In the genomic region with DNA sequence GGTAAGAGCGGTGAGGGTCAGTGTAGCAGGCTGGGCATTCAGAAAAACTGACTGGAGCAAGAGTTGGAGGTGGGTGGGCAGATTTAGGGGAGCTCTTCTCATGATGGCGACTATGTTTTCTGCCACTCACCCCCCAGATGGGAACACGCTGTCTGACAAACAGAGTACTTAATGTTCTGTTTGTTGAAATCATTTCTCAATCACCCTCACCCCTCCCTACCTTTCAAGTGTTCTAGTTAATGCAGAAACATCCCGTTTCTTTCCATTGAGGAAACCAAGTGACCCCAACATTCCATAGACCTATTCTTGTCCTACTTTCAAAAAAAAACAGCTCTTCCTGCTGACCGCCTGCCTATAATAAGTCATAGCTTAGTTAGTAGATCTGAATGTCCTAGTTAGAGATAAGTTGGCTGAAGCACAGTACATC, we compare ENCODE assay signal across 11 cellular contexts.
DNase-seq lines count a peak whose midpoint lies in the region; ATAC-seq and TF ChIP-seq lines count a peak whose summit lies in the region.
"Had no signal": no experiment of that assay in that cellular context is flagged by ENCODE, and none has a peak within 500 bp of the region (broad histone marks: within the 10 kb centered on the region; RNA-seq: fewer than 3 reads in every experiment).

No MANE protein-coding gene starts in this region.

- H3K9ac ChIP-seq in endodermal cell (ENCODE audit: extremely low read depth, low read length, poor library complexity, severe bottlenecking), result no peak overlapping the region

- no peak for TF ChIP-seq CTCF in endodermal cell (conservative IDR thresholded peaks at IDR 0.05)
- TF ChIP-seq CTCF in lung (IDR thresholded peaks at IDR 0.05; ENCODE audit: control extremely low read depth, extremely low read depth), result no peak
- TF ChIP-seq CTCF in thyroid gland (IDR thresholded peaks at IDR 0.05), result no peak

- POLR2A ChIA-PET in activated CD4-positive, alpha-beta memory T cell treated with anti-CD3 and anti-CD28 coated beads for 36 hours (lab: Charles Lee), result interaction anchor here (0.8 to 2.6 kb wide), 4 partner anchors 11 to 40 kb away, joined by 3 to 20 read pairs (median 10); no protein-coding TSS in a partner anchor
- POLR2A ChIA-PET in activated CD4-positive, alpha-beta memory T cell treated with anti-CD3 and anti-CD28 coated beads, Interleukin-2, amount 10 ng/mL, durations not matched to agents 7 days and 5 days (lab: Charles Lee), result interaction anchor here (0.7 to 9.1 kb wide), 4 partner anchors 11 to 133 kb away, joined by 3 to 102 read pairs (median 14); a partner anchor contains a TSS

- H3K9me3 ChIP-seq in endodermal cell (ENCODE audit: control insufficient read depth, low read length) (no peaks in the 10 kb centered on the region), lung (ENCODE audit: control insufficient read depth in 2 of 2, insufficient read depth in 1 of 2, low read length in 1 of 2) (peaks cover 0 to 3% of the 10 kb centered on the region in 2 donors), thyroid gland (no peaks in the 10 kb centered on the region), HAP-1 (no peaks in the 10 kb centered on the region)

- H3K27me3 ChIP-seq in endodermal cell (ENCODE audit: control insufficient read depth, insufficient read depth, low read length, poor library complexity, severe bottlenecking) (peaks cover 5% of the 10 kb centered on the region), lung (ENCODE audit: control insufficient read depth, insufficient read depth) (no peaks in the 10 kb centered on the region), thyroid gland (no peaks in the 10 kb centered on the region), HAP-1 (ENCODE audit: low read depth) (no peaks in the 10 kb centered on the region)

- H3K36me3 Mint-ChIP-seq in activated CD4-positive, alpha-beta memory T cell treated with anti-CD3 and anti-CD28 coated beads for 36 hours, result peaks cover 32% of the 10 kb centered on the region
- H3K36me3 Mint-ChIP-seq in activated CD4-positive, alpha-beta memory T cell treated with anti-CD3 and anti-CD28 coated beads, Interleukin-2, amount 10 ng/mL, durations not matched to agents 7 days and 5 days (ENCODE audit: low read depth), result peaks cover 69% of the 10 kb centered on the region
- H3K36me3 Mint-ChIP-seq in endodermal cell (ENCODE audit: low read depth), result no peaks in the 10 kb centered on the region

- in situ Hi-C loops in HAP-1 (cut with MboI; ENCODE audit: low sequenced_read_pairs), result no loop called here

- WGBS in endodermal cell (ENCODE audit: insufficient coverage in 1 of 2, insufficient read length in 1 of 2), 2 experiments, result 80 to 94% methylated on average over 4 to 5 of the region's 5 CpGs
- WGBS in lung, 2 donors, result 40 to 42% methylated on average over 5 of the region's 5 CpGs
- WGBS in thyroid gland, 2 donors, result 70 to 73% methylated on average over 5 of the region's 5 CpGs

- ATAC-seq in lung (ENCODE audit: insufficient read depth, low FRiP score), result peak; percentile 76

- H3K27me3 Mint-ChIP-seq in activated CD4-positive, alpha-beta memory T cell treated with anti-CD3 and anti-CD28 coated beads for 36 hours, result no peaks in the 10 kb centered on the region
- no peaks in the 10 kb centered on the region for H3K27me3 Mint-ChIP-seq in activated CD4-positive, alpha-beta memory T cell treated with anti-CD3 and anti-CD28 coated beads, Interleukin-2, amount 10 ng/mL, durations not matched to agents 7 days and 5 days
- peaks cover 7% of the 10 kb centered on the region for H3K27me3 Mint-ChIP-seq in endodermal cell (ENCODE audit: insufficient read depth)

- intact Hi-C loops in activated CD4-positive, alpha-beta memory T cell treated with anti-CD3 and anti-CD28 coated beads for 36 hours (cut with micrococcal nuclease), result loop anchor here (1.0 to 10.0 kb wide), 9 partner anchors 11 to 650 kb away; a partner anchor contains a TSS
- intact Hi-C loops in thyroid gland (cut with DNase I), result no loop called here

- H3K4me3 Mint-ChIP-seq in activated CD4-positive, alpha-beta memory T cell treated with anti-CD3 and anti-CD28 coated beads for 36 hours, result no peak overlapping the region
- no peak overlapping the region for H3K4me3 Mint-ChIP-seq in activated CD4-positive, alpha-beta memory T cell treated with anti-CD3 and anti-CD28 coated beads, Interleukin-2, amount 10 ng/mL, durations not matched to agents 7 days and 5 days
- H3K4me3 Mint-ChIP-seq in endodermal cell, result no peak overlapping the region

- CTCF ChIA-PET in activated CD4-positive, alpha-beta memory T cell treated with anti-CD3 and anti-CD28 coated beads for 36 hours (lab: Charles Lee), result interaction anchor here (0.7 to 2.5 kb wide), 4 partner anchors 11 to 131 kb away, joined by 3 to 10 read pairs (median 6); no protein-coding TSS in a partner anchor
- CTCF ChIA-PET in activated CD4-positive, alpha-beta memory T cell treated with anti-CD3 and anti-CD28 coated beads, Interleukin-2, amount 10 ng/mL, durations not matched to agents 7 days and 5 days (lab: Charles Lee), result interaction anchor here (1.4 to 4.0 kb wide), 2 partner anchors 16 to 193 kb away, joined by 3 to 22 read pairs; no protein-coding TSS in a partner anchor

- H3K27ac ChIP-seq in endodermal cell (ENCODE audit: low read depth, low read length) (no peak overlapping the region), lung (ENCODE audit: low read depth in 1 of 2, low read length in 1 of 2) (peak overlapping the region; percentile 92 to 97), thyroid gland (peak overlapping the region in 2 of 3 donors; percentile 68 to 69)
- H3K27ac ChIP-seq: VCaP had no signal

- TF ChIP-seq POLR2A in thyroid gland (IDR thresholded peaks at IDR 0.05), result peak in 1 of 2 donors; percentile 5

- H3K4me3 ChIP-seq in endodermal cell (ENCODE audit: low read length) (no peak overlapping the region), lung (no peak overlapping the region), thyroid gland (replicated peaks in 1 of 3) (no peak overlapping the region), HAP-1 (no peak overlapping the region)

- peak overlapping the region; percentile 77 for H3K27ac Mint-ChIP-seq in activated CD4-positive, alpha-beta memory T cell treated with anti-CD3 and anti-CD28 coated beads for 36 hours
- no peak overlapping the region for H3K27ac Mint-ChIP-seq in activated CD4-positive, alpha-beta memory T cell treated with anti-CD3 and anti-CD28 coated beads, Interleukin-2, amount 10 ng/mL, durations not matched to agents 7 days and 5 days
- no peak overlapping the region for H3K27ac Mint-ChIP-seq in endodermal cell

- peaks cover 12% of the 10 kb centered on the region for H3K9me3 Mint-ChIP-seq in activated CD4-positive, alpha-beta memory T cell treated with anti-CD3 and anti-CD28 coated beads for 36 hours
- H3K9me3 Mint-ChIP-seq in activated CD4-positive, alpha-beta memory T cell treated with anti-CD3 and anti-CD28 coated beads, Interleukin-2, amount 10 ng/mL, durations not matched to agents 7 days and 5 days, result peaks cover 16% of the 10 kb centered on the region
- H3K9me3 Mint-ChIP-seq in endodermal cell, result no peaks in the 10 kb centered on the region

- DNase-seq in activated CD4-positive, alpha-beta memory T cell treated with anti-CD3 and anti-CD28 coated beads for 36 hours, result no peak
- DNase-seq in activated CD4-positive, alpha-beta memory T cell treated with anti-CD3 and anti-CD28 coated beads, Interleukin-2, amount 10 ng/mL, durations not matched to agents 7 days and 5 days, result no peak
- DNase-seq in endodermal cell, result peak; percentile 9
- peak; percentile 60 for DNase-seq in lung (ENCODE audit: low spot score)
- peak in 1 of 2 donors; percentile 23 for DNase-seq in thyroid gland
- no peak for DNase-seq in NCI-H2196 treated with DMSO at 0.1 percent for 48 hours (lab: John Stamatoyannopoulos, UW; ENCODE audit: unreplicated experiment)
- DNase-seq in HAP-1 (ENCODE audit: low spot score in 2 of 2), result no peak
- DNase-seq in NCI-H2107 treated with DMSO at 0.1 percent for 48 hours (lab: John Stamatoyannopoulos, UW; ENCODE audit: unreplicated experiment), result no peak
- DNase-seq: anterior cingulate cortex, GDM1 had no signal

- H3K4me1 ChIP-seq in endodermal cell (ENCODE audit: control insufficient read depth, insufficient read depth, low read length), result peaks cover 10% of the 10 kb centered on the region
- peaks cover 9 to 14% of the 10 kb centered on the region in 2 donors for H3K4me1 ChIP-seq in lung (ENCODE audit: control insufficient read depth in 2 of 2, insufficient read depth in 2 of 2, low read length in 2 of 2)
- H3K4me1 ChIP-seq in thyroid gland, result peaks cover 13 to 55% of the 10 kb centered on the region in 2 donors
- peaks cover 3% of the 10 kb centered on the region; the same call in 1 of the 2 replicates for H3K4me1 ChIP-seq in HAP-1

- peaks cover 93% of the 10 kb centered on the region for H3K4me1 Mint-ChIP-seq in activated CD4-positive, alpha-beta memory T cell treated with anti-CD3 and anti-CD28 coated beads for 36 hours (ENCODE audit: low read depth)
- peaks cover 72% of the 10 kb centered on the region for H3K4me1 Mint-ChIP-seq in activated CD4-positive, alpha-beta memory T cell treated with anti-CD3 and anti-CD28 coated beads, Interleukin-2, amount 10 ng/mL, durations not matched to agents 7 days and 5 days
- H3K4me1 Mint-ChIP-seq in endodermal cell, result peaks cover 21% of the 10 kb centered on the region

- no peaks in the 10 kb centered on the region for H3K36me3 ChIP-seq in endodermal cell (ENCODE audit: control insufficient read depth, insufficient read depth, low read length)
- H3K36me3 ChIP-seq in lung (ENCODE audit: control insufficient read depth in 2 of 2, insufficient read depth in 2 of 2, low read length in 2 of 2), result no peaks in the 10 kb centered on the region
- H3K36me3 ChIP-seq in thyroid gland, result no peaks in the 10 kb centered on the region
- no peaks in the 10 kb centered on the region for H3K36me3 ChIP-seq in HAP-1 (replicated peaks)

Comparison
In these comparisons a context has a peak if more than half of its experiments do, and no peak if none do; other contexts are left out.
1. DNase-seq: peak in endodermal cell (single experiment) and lung (single experiment); none in activated CD4-positive, alpha-beta memory T cell treated with anti-CD3 and anti-CD28 coated beads for 36 hours (single experiment), activated CD4-positive, alpha-beta memory T cell treated with anti-CD3 and anti-CD28 coated beads, Interleukin-2, amount 10 ng/mL, durations not matched to agents 7 days and 5 days (single experiment), NCI-H2196 treated with DMSO at 0.1 percent for 48 hours (single experiment), HAP-1 (0 of 2) and NCI-H2107 treated with DMSO at 0.1 percent for 48 hours (single experiment).